In the genomic region with DNA sequence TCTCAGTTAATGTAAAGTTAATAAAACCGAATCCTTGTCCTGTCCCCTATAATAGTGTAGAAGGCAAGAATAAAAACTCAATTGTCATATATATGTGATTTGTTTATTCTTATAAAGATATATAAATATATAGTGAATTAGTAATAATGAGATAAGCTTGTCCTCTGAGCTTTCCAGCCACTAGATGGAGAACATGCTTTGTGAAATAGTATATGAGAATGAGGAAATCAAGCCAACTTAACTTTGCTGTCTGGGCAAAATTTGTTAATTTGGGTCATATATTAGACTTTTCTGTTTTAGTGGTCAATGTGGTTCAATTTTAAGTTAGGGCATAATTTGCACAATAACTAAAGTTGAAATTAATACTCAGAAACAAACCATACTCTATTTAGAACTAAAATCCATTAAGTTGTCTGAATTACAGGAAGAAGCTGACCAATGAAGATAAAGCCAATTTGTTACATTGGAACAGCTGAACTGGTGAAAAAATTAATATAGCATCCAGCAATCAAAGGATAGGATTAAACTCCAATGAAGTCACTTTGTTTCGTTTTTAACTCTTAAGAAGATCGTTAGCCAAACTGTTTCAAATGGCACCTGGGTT, we compare ENCODE assay signal across 9 cellular contexts.
DNase-seq lines count a peak whose midpoint lies in the region; ATAC-seq and TF ChIP-seq lines count a peak whose summit lies in the region.
"Had no signal": no experiment of that assay in that cellular context is flagged by ENCODE, and none has a peak within 500 bp of the region (broad histone marks: within the 10 kb centered on the region; RNA-seq: fewer than 3 reads in every experiment).

No MANE protein-coding gene starts in this region.

- no peaks in the 10 kb centered on the region for H3K36me3 Mint-ChIP-seq in activated naive CD8-positive, alpha-beta T cell treated with anti-CD3 and anti-CD28 coated beads for 36 hours

- H3K9me3 Mint-ChIP-seq in activated naive CD8-positive, alpha-beta T cell treated with anti-CD3 and anti-CD28 coated beads for 36 hours: no peaks in the 10 kb centered on the region
- H3K9me3 Mint-ChIP-seq: dendritic cell treated with granulocyte-macrophage colony-stimulating factor and Interleukin-4, amounts not matched to agents 40 ng/mL and 50 ng/mL, for 4 days had no signal

- H3K27me3 ChIP-seq in Panc1 (ENCODE audit: control insufficient read depth, insufficient read depth, low read length): no peaks in the 10 kb centered on the region
- no peaks in the 10 kb centered on the region for H3K27me3 ChIP-seq in esophagus muscularis mucosa

- H3K9me3 ChIP-seq in Panc1 (ENCODE audit: control insufficient read depth, insufficient read depth, low read depth, low read length) (no peaks in the 10 kb centered on the region), esophagus muscularis mucosa (no peaks in the 10 kb centered on the region)

- H3K36me3 ChIP-seq in Panc1 (ENCODE audit: control insufficient read depth, insufficient read depth, low read length): no peaks in the 10 kb centered on the region
- no peaks in the 10 kb centered on the region for H3K36me3 ChIP-seq in esophagus muscularis mucosa

- in situ Hi-C loops in Panc1 (cut with HindIII; ENCODE audit: low pct_unique_long_range_greater_than_20kb, low sequenced_read_pairs): no loop called here

- TF ChIP-seq EP300 in esophagus muscularis mucosa (IDR thresholded peaks at IDR 0.05): no peak

- H3K4me3 Mint-ChIP-seq in activated naive CD8-positive, alpha-beta T cell treated with anti-CD3 and anti-CD28 coated beads for 36 hours: no peak overlapping the region
- H3K4me3 Mint-ChIP-seq: dendritic cell treated with granulocyte-macrophage colony-stimulating factor and Interleukin-4, amounts not matched to agents 40 ng/mL and 50 ng/mL, for 4 days had no signal

- H3K27me3 Mint-ChIP-seq in activated naive CD8-positive, alpha-beta T cell treated with anti-CD3 and anti-CD28 coated beads for 36 hours: peaks cover 3% of the 10 kb centered on the region
- H3K27me3 Mint-ChIP-seq: dendritic cell treated with granulocyte-macrophage colony-stimulating factor and Interleukin-4, amounts not matched to agents 40 ng/mL and 50 ng/mL, for 4 days had no signal

- TF ChIP-seq POLR2A in esophagus muscularis mucosa (IDR thresholded peaks at IDR 0.05; ENCODE audit: low read depth): no peak

- H3K27ac ChIP-seq in 22Rv1 (no peak overlapping the region), Panc1 (ENCODE audit: low read length) (no peak overlapping the region), esophagus muscularis mucosa (replicated peaks in 1 of 4) (no peak overlapping the region)

- no peaks in the 10 kb centered on the region for H3K4me1 Mint-ChIP-seq in activated naive CD8-positive, alpha-beta T cell treated with anti-CD3 and anti-CD28 coated beads for 36 hours

- CTCF ChIA-PET in Panc1 (lab: Charles Lee): interaction anchor here (1.2 kb wide), 1 partner anchor 1409 kb away, joined by 5 read pairs; no protein-coding TSS in a partner anchor

- 75% methylated on average over 3 of the region's 3 CpGs for WGBS in esophagus muscularis mucosa

- no peak for ATAC-seq in Panc1

- POLR2A ChIA-PET in Panc1 (lab: Charles Lee): no interaction called here

- no peaks in the 10 kb centered on the region for H3K4me1 ChIP-seq in Panc1 (ENCODE audit: control insufficient read depth, insufficient read depth, low read length)
- no peaks in the 10 kb centered on the region for H3K4me1 ChIP-seq in esophagus muscularis mucosa

- TF ChIP-seq CTCF in 22Rv1 (IDR thresholded peaks at IDR 0.05) (peak; percentile 82), Panc1 (IDR thresholded peaks at IDR 0.05) (peak; percentile 66; the same call in 1 of the 2 replicates), fibroblast of pulmonary artery (IDR thresholded peaks at IDR 0.05; ENCODE audit: low read length, missing control alignments) (peak; percentile 61), esophagus muscularis mucosa (IDR thresholded peaks at IDR 0.05) (peak in 1 of 3 experiments; percentile 26)

- BruUV-seq in Panc1 (replicated peaks; lab: Mats Ljungman, UMichigan): no TSS peak

- intact Hi-C loops in Panc1 (cut with micrococcal nuclease; ENCODE audit: unreplicated experiment): loop anchor here (2.0 to 10.0 kb wide), 5 partner anchors 242 to 1174 kb away; partner anchors contain the start of gene ETV1
- intact Hi-C loops in esophagus muscularis mucosa (cut with DNase I): loop anchor here (5.0 kb wide), 2 partner anchors 1175 to 1410 kb away; no protein-coding TSS in a partner anchor

- no peak overlapping the region for H3K27ac Mint-ChIP-seq in activated naive CD8-positive, alpha-beta T cell treated with anti-CD3 and anti-CD28 coated beads for 36 hours
- H3K27ac Mint-ChIP-seq: dendritic cell treated with granulocyte-macrophage colony-stimulating factor and Interleukin-4, amounts not matched to agents 40 ng/mL and 50 ng/mL, for 4 days had no signal

- DNase-seq in GM03348 (ENCODE audit: low spot score) (peak; percentile 37), Panc1 (ENCODE audit: low read depth, low spot score) (no peak), fibroblast of pulmonary artery (ENCODE audit: low read depth) (peak; percentile 64), DMS79 treated with DMSO at 0.1 percent for 48 hours (lab: John Stamatoyannopoulos, UW) (no peak), esophagus muscularis mucosa (ENCODE audit: extremely low spot score) (no peak)
- DNase-seq in activated naive CD8-positive, alpha-beta T cell treated with anti-CD3 and anti-CD28 coated beads for 36 hours: no peak
- DNase-seq in stimulated activated CD4-positive, alpha-beta T cell treated with anti-CD3 and anti-CD28 coated beads, Interleukin-4, amount 100 ng/mL, for 1 hour: no peak

- H3K4me3 ChIP-seq in Panc1 (ENCODE audit: low read depth in 2 of 2, low read length in 2 of 2) (no peak overlapping the region), fibroblast of pulmonary artery (replicated peaks; ENCODE audit: low read depth, low read length) (no peak overlapping the region), esophagus muscularis mucosa (no peak overlapping the region)

Comparison
In these comparisons a context has a peak if more than half of its experiments do, and no peak if none do; other contexts are left out.
1. DNase-seq: peak in GM03348 (single experiment) and fibroblast of pulmonary artery (single experiment); none in Panc1 (single experiment), activated naive CD8-positive, alpha-beta T cell treated with anti-CD3 and anti-CD28 coated beads for 36 hours (single experiment), DMS79 treated with DMSO at 0.1 percent for 48 hours (single experiment), stimulated activated CD4-positive, alpha-beta T cell treated with anti-CD3 and anti-CD28 coated beads, Interleukin-4, amount 100 ng/mL, for 1 hour (single experiment) and esophagus muscularis mucosa (single experiment).